ENCODE assay signal across 18 cellular contexts in the genomic region with DNA sequence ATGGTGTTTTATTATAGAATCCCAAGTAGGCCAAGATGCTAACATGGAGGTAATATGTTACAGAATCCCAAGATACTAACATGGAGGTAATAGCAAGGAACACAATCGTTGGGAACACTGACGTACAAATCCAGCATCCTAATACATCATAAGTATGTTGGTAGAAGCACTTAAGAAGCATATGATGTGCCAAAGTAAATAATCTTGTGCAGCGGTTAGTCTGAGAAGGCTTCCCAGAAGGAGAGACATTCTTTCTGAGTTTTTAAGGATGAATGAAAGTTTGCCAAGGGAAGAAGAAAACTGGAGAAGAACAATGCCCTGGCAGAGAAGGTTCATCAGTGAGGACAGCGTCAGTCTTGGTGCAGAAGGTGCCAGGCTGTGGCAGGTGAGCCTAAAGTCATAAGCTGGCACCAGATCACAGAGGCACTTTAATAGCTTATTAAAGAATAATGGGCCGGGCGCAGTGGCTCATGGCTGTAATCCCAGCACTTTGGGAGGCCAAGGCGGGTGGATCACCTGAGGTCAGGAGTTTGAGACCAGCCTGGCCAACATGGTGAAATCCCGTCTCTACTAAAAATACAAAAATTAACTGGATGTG.
DNase-seq lines count a peak whose midpoint lies in the region; ATAC-seq and TF ChIP-seq lines count a peak whose summit lies in the region.
"Had no signal": no experiment of that assay in that cellular context is flagged by ENCODE, and none has a peak within 500 bp of the region (broad histone marks: within the 10 kb centered on the region; RNA-seq: fewer than 3 reads in every experiment).

No MANE protein-coding gene starts in this region.

- no peaks in the 10 kb centered on the region for H3K27me3 Mint-ChIP-seq in endodermal cell (ENCODE audit: insufficient read depth)
- H3K27me3 Mint-ChIP-seq: CD4-positive, alpha-beta T cell had no signal

- DNase-seq in astrocyte of the spinal cord (ENCODE audit: low read depth, low spot score) (peak; percentile 6), left lung (no peak), sigmoid colon (peak; percentile 77), D341Med (ENCODE audit: low spot score) (no peak), medulla oblongata (ENCODE audit: extremely low spot score) (no peak), endodermal cell (no peak)
- DNase-seq: Caco-2; CD4-positive, alpha-beta T cell; DMS153; HFFc6; KBM-7; NCI-H1436; NCI-H1930; NCI-H345; NCI-H524 treated with DMSO at 0.1 percent for 48 hours; SHP77 had no signal

- no peak for TF ChIP-seq POLR2A in sigmoid colon (IDR thresholded peaks at IDR 0.05)

- no peaks in the 10 kb centered on the region for H3K27me3 ChIP-seq in left lung
- H3K27me3 ChIP-seq in sigmoid colon = no peaks in the 10 kb centered on the region
- no peaks in the 10 kb centered on the region for H3K27me3 ChIP-seq in endodermal cell (ENCODE audit: control insufficient read depth, insufficient read depth, low read length, poor library complexity, severe bottlenecking)

- H3K27ac ChIP-seq in 22Rv1 (peak overlapping the region; percentile 36), left lung (no peak overlapping the region), sigmoid colon (peak overlapping the region in 3 of 4 donors; percentile 41 to 69 (median 50)), endodermal cell (ENCODE audit: low read depth, low read length) (no peak overlapping the region)

- no peak for TF ChIP-seq CTCF in 22Rv1 (IDR thresholded peaks at IDR 0.05)
- no peak for TF ChIP-seq CTCF in astrocyte of the spinal cord (IDR thresholded peaks at IDR 0.05; ENCODE audit: low read depth, low read length)
- no peak for TF ChIP-seq CTCF in left lung (IDR thresholded peaks at IDR 0.05)
- TF ChIP-seq CTCF in sigmoid colon (IDR thresholded peaks at IDR 0.05) = no peak
- no peak for TF ChIP-seq CTCF in endodermal cell (conservative IDR thresholded peaks at IDR 0.05)

- H3K4me1 Mint-ChIP-seq in endodermal cell = no peaks in the 10 kb centered on the region

- TF ChIP-seq EP300 in sigmoid colon (IDR thresholded peaks at IDR 0.05) = peak; percentile 52 to 95 (median 75)

- H3K27ac Mint-ChIP-seq in endodermal cell = no peak overlapping the region
- H3K27ac Mint-ChIP-seq: CD4-positive, alpha-beta T cell; HFFc6 had no signal

- H3K4me3 ChIP-seq in astrocyte of the spinal cord (ENCODE audit: low read depth, low read length) = no peak overlapping the region
- H3K4me3 ChIP-seq in left lung = no peak overlapping the region
- no peak overlapping the region for H3K4me3 ChIP-seq in sigmoid colon
- H3K4me3 ChIP-seq in endodermal cell (ENCODE audit: low read length) = no peak overlapping the region

- intact Hi-C loops in left lung (cut with DNase I) = no loop called here
- intact Hi-C loops in sigmoid colon (cut with DNase I) = loop anchor here (10.0 kb wide), 1 partner anchor 676 kb away; no protein-coding TSS in a partner anchor

- H3K9me3 Mint-ChIP-seq in endodermal cell = peaks cover 6% of the 10 kb centered on the region
- H3K9me3 Mint-ChIP-seq: HFFc6 had no signal

- H3K4me1 ChIP-seq in left lung (no peaks in the 10 kb centered on the region), sigmoid colon (peaks cover 0 to 4% (median 0%) of the 10 kb centered on the region in 4 donors), endodermal cell (ENCODE audit: control insufficient read depth, insufficient read depth, low read length) (no peaks in the 10 kb centered on the region)
- H3K4me1 ChIP-seq: Caco-2 had no signal

- no peak overlapping the region for H3K9ac ChIP-seq in endodermal cell (ENCODE audit: extremely low read depth, low read length, poor library complexity, severe bottlenecking)

- H3K4me3 Mint-ChIP-seq in endodermal cell = no peak overlapping the region
- H3K4me3 Mint-ChIP-seq: CD4-positive, alpha-beta T cell; HFFc6 had no signal

- no peaks in the 10 kb centered on the region for H3K36me3 ChIP-seq in left lung
- H3K36me3 ChIP-seq in sigmoid colon = no peaks in the 10 kb centered on the region
- H3K36me3 ChIP-seq in endodermal cell (ENCODE audit: control insufficient read depth, insufficient read depth, low read length) = no peaks in the 10 kb centered on the region

- ATAC-seq in left lung = peak; percentile 85
- ATAC-seq: HepG2 had no signal

- H3K9me3 ChIP-seq in left lung = peaks cover 0 to 5% of the 10 kb centered on the region in 2 donors
- no peaks in the 10 kb centered on the region for H3K9me3 ChIP-seq in sigmoid colon
- peaks cover 6% of the 10 kb centered on the region for H3K9me3 ChIP-seq in endodermal cell (ENCODE audit: control insufficient read depth, low read length)
- H3K9me3 ChIP-seq: Caco-2 had no signal

- in situ Hi-C loops in astrocyte of the spinal cord (cut with HindIII; ENCODE audit: low sequenced_read_pairs) = no loop called here

- no peaks in the 10 kb centered on the region for H3K36me3 Mint-ChIP-seq in endodermal cell (ENCODE audit: low read depth)

- WGBS in sigmoid colon, 2 donors = 79 to 87% methylated on average over 8 of the region's 8 CpGs
- WGBS in endodermal cell (ENCODE audit: insufficient coverage in 1 of 2, insufficient read length in 1 of 2), 2 experiments = 91 to 93% methylated on average over 2 to 8 of the region's 8 CpGs

Comparison
In these comparisons a context has a peak if more than half of its experiments do, and no peak if none do; other contexts are left out.
1. H3K27ac ChIP-seq: peak in 22Rv1 (single experiment) and sigmoid colon (3 of 4); none in left lung (0 of 2) and endodermal cell (single experiment).
2. DNase-seq: peak in astrocyte of the spinal cord (single experiment) and sigmoid colon (single experiment); none in left lung (0 of 2), D341Med (single experiment), medulla oblongata (single experiment) and endodermal cell (single experiment).